ENCODE assay signal across 25 cellular contexts in the genomic region with DNA sequence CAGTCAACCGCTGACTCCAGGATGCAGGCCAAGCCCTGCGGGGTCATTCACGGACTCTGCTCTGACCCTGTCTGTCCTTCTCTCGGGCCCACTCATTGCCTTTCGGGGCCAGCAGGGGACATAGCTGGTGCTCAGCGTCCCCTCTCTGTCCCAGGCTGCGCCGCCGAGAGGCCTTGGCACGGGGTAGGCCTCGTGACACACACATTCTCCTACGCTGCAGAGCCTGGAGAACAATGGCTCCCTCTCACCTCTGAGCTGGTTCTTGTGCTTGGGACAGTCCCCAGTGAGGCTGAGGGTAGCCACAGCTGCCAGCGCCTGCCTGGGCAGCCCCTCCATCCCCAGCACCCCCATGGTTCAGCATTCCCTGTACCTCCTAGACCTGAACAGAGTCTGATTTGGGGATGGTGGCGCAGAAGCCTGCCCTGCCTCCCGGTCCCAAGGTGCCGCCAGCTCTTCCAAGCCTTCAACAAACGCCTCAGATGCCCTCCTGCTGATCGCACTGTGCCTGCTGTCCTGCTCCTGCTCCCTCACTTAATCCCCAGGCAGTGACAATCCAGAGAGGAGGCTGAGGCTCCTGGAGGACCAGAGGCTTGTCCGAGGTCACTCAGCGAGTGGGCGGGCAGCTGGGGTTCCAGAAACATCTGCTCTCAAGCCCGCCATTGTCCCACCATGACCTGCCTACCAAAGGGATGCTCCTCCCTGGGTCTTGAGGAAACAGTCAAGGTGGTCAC. TPM values are rescaled to one million over a fixed set of nuclear protein-coding genes. Genes with fewer than 3 reads are reported as not detected.
DNase-seq lines count a peak whose midpoint lies in the region; ATAC-seq, FAIRE-seq and TF ChIP-seq lines count a peak whose summit lies in the region.
"Had no signal": no experiment of that assay in that cellular context is flagged by ENCODE, and none has a peak within 500 bp of the region (broad histone marks: within the 10 kb centered on the region; RNA-seq: fewer than 3 reads in every experiment).

No MANE protein-coding gene starts in this region.

- H3K4me2 ChIP-seq in H1 (ENCODE audit: insufficient read depth in 1 of 2, low read depth in 2 of 2, low read length in 2 of 2) (no peak overlapping the region), neuronal stem cell (ENCODE audit: insufficient read depth, low read length, poor library complexity, severe bottlenecking) (no peak overlapping the region), hepatocyte (no peak overlapping the region)

- H3K36me3 ChIP-seq in H1 (ENCODE audit: control insufficient read depth in 2 of 4, insufficient read depth in 4 of 4, low read length in 3 of 4) (no peaks in the 10 kb centered on the region), neuronal stem cell (replicated peaks in 1 of 2; ENCODE audit: control insufficient read depth in 2 of 2, insufficient read depth in 2 of 2, low read length in 2 of 2) (no peaks in the 10 kb centered on the region), hepatocyte (replicated peaks; ENCODE audit: insufficient read depth, low read depth) (no peaks in the 10 kb centered on the region)
- H3K36me3 ChIP-seq: ovary, suprapubic skin had no signal

- DNase-seq in Ammon's horn (ENCODE audit: low spot score) (peak; percentile 92), RPMI7951 (ENCODE audit: low read depth) (peak; percentile 36), H1 (ENCODE audit: low read depth in 1 of 2, low spot score in 2 of 2) (no peak), neuronal stem cell (ENCODE audit: low spot score) (no peak), type B pancreatic cell (ENCODE audit: extremely low spot score, unreplicated experiment) (no peak), NCI-H82 treated with DMSO at 0.1 percent for 48 hours (lab: John Stamatoyannopoulos, UW; ENCODE audit: unreplicated experiment) (no peak), hepatocyte (ENCODE audit: low spot score) (no peak)
- DNase-seq: activated CD8-positive, alpha-beta T cell treated with anti-CD3 and anti-CD28 coated beads for 36 hours; activated naive CD4-positive, alpha-beta T cell treated with Interleukin-2 at 50 U/mL for 16 hours; activated T-cell treated with anti-CD3 and anti-CD28 coated beads, Interleukin-2, amount 50 U/mL, for 24 hours; cerebellar nuclear complex; mesendoderm; naive B cell; NCI-H748 treated with DMSO at 0.1 percent for 48 hours; ovary; T1000 had no signal

- no peak for TF ChIP-seq EP300 in H1 (IDR thresholded peaks at IDR 0.05; ENCODE audit: borderline replicate concordance in 1 of 2, low read depth in 2 of 2, low read length in 2 of 2)

- H3K27me3 Mint-ChIP-seq in type B pancreatic cell: peaks cover 58% of the 10 kb centered on the region

- no peak overlapping the region for H2BK20ac ChIP-seq in H1 (ENCODE audit: low read length)

- peak overlapping the region; percentile 2 for H4K8ac ChIP-seq in H1 (ENCODE audit: extremely low read depth, insufficient read depth, low read length)
- no peak overlapping the region for H4K8ac ChIP-seq in neuronal stem cell (ENCODE audit: low read depth, low read length)

- H3K4me1 ChIP-seq in H1 (replicated peaks in 1 of 4; ENCODE audit: control insufficient read depth in 3 of 4, insufficient read depth in 4 of 4, low read length in 3 of 4) (peaks cover 0 to 18% (median 12%) of the 10 kb centered on the region in 4 experiments; a peak in 6 of 7 replicates), neuronal stem cell (ENCODE audit: control insufficient read depth in 2 of 2, insufficient read depth in 1 of 2, low read depth in 1 of 2, low read length in 2 of 2) (peaks cover 0 to 4% of the 10 kb centered on the region in 2 donors), hepatocyte (ENCODE audit: insufficient read depth) (peaks cover 4% of the 10 kb centered on the region)

- peak overlapping the region; percentile 68; the same call in 1 of the 2 replicates for H2BK12ac ChIP-seq in H1 (ENCODE audit: low read depth, low read length)
- H2BK12ac ChIP-seq in neuronal stem cell (ENCODE audit: low read length): no peak overlapping the region

- H4K20me1 ChIP-seq in H1 (replicated peaks in 1 of 2; ENCODE audit: control insufficient read depth in 1 of 2, insufficient read depth in 2 of 2, low read length in 2 of 2) (peaks cover 0 to 2% of the 10 kb centered on the region in 2 experiments), hepatocyte (ENCODE audit: insufficient read depth, poor library complexity, severe bottlenecking) (peaks cover 5% of the 10 kb centered on the region)

- no peak overlapping the region for H3K56ac ChIP-seq in H1 (replicated peaks; ENCODE audit: insufficient read length, low read depth, low read length)

- H3K79me2 ChIP-seq in H1 (ENCODE audit: control insufficient read depth in 1 of 2, insufficient read depth in 2 of 2, low read length in 2 of 2) (peaks cover 0 to 6% of the 10 kb centered on the region in 2 experiments; a peak in 1 of 4 replicates), hepatocyte (peaks cover 9% of the 10 kb centered on the region)

- POLR2A ChIA-PET in H1 (lab: Charles Lee; ENCODE audit: partially characterized antibody): no interaction called here

- H3K27me3 ChIP-seq in H1 (replicated peaks in 1 of 4; ENCODE audit: control insufficient read depth in 3 of 4, extremely low read depth in 1 of 4, insufficient read depth in 3 of 4, low read length in 3 of 4): peaks cover 0 to 31% (median 21%) of the 10 kb centered on the region in 4 experiments; a peak in 6 of 7 replicates
- H3K27me3 ChIP-seq in neuronal stem cell (ENCODE audit: control insufficient read depth in 3 of 3, insufficient read depth in 3 of 3, low read depth in 1 of 3, low read length in 3 of 3): peaks cover 8 to 70% (median 24%) of the 10 kb centered on the region in 3 experiments
- peaks cover 19% of the 10 kb centered on the region for H3K27me3 ChIP-seq in hepatocyte
- H3K27me3 ChIP-seq: ovary had no signal

- FAIRE-seq in H1 (lab: Jason Lieb, UNC): no peak
- FAIRE-seq: astrocyte had no signal

- H3K27ac ChIP-seq in H1 (ENCODE audit: low read depth, low read length) (no peak overlapping the region; the same call in 1 of the 2 replicates), neuronal stem cell (replicated peaks; ENCODE audit: low read length) (no peak overlapping the region), hepatocyte (no peak overlapping the region)
- H3K27ac ChIP-seq: ovary, suprapubic skin had no signal

- H3K9me3 ChIP-seq in H1 (ENCODE audit: insufficient read depth in 2 of 2, low read depth in 1 of 2, low read length in 1 of 2) (no peaks in the 10 kb centered on the region), neuronal stem cell (replicated peaks in 1 of 2; ENCODE audit: control insufficient read depth in 2 of 2, insufficient read depth in 1 of 2, low read depth in 1 of 2, low read length in 2 of 2) (no peaks in the 10 kb centered on the region), hepatocyte (ENCODE audit: low read depth) (no peaks in the 10 kb centered on the region)
- H3K9me3 ChIP-seq: ovary, suprapubic skin had no signal

- H3K36me3 Mint-ChIP-seq in type B pancreatic cell: no peaks in the 10 kb centered on the region

- no peak overlapping the region for H3K4me3 Mint-ChIP-seq in type B pancreatic cell
- H3K4me3 Mint-ChIP-seq: activated CD8-positive, alpha-beta T cell treated with anti-CD3 and anti-CD28 coated beads for 36 hours; activated T-cell treated with anti-CD3 and anti-CD28 coated beads, Interleukin-2, amount 50 U/mL, for 24 hours had no signal

- H3K9ac ChIP-seq in H1 (replicated peaks in 1 of 4; ENCODE audit: extremely low read depth in 1 of 4, low read depth in 3 of 4, low read length in 3 of 4) (no peak overlapping the region), neuronal stem cell (ENCODE audit: low read depth, low read length, poor library complexity) (peak overlapping the region; percentile 55)

- H3K23me2 ChIP-seq in H1 (ENCODE audit: low read depth, low read length): peaks cover 6% of the 10 kb centered on the region; the same call in 1 of the 2 replicates

- H2BK120ac ChIP-seq in H1 (replicated peaks; ENCODE audit: low read depth, low read length) (no peak overlapping the region), neuronal stem cell (ENCODE audit: low read depth, low read length) (no peak overlapping the region)

- no peaks in the 10 kb centered on the region for H3K9me2 ChIP-seq in hepatocyte (replicated peaks; ENCODE audit: insufficient read depth)

- peak overlapping the region; percentile 19 for H4K91ac ChIP-seq in H1 (replicated peaks; ENCODE audit: insufficient read length, low read length)
- H4K91ac ChIP-seq in neuronal stem cell (ENCODE audit: low read depth, low read length, poor library complexity): no peak overlapping the region

- TF ChIP-seq RAD21 in H1 (IDR thresholded peaks at IDR 0.05 in 1 of 2, conservative IDR thresholded peaks at IDR 0.05 in 1 of 2; ENCODE audit: low read depth in 2 of 2, low read length in 2 of 2): no peak

- H3K79me1 ChIP-seq in H1 (ENCODE audit: low read depth, low read length) (0 out of 2 replicates have a peak, but pooled peaks cover 4% of the 10 kb centered on the region), neuronal stem cell (ENCODE audit: low read depth, low read length) (no peaks in the 10 kb centered on the region)

- H2AK5ac ChIP-seq in H1 (ENCODE audit: low read depth, low read length): no peak overlapping the region
- H2AK5ac ChIP-seq in neuronal stem cell (ENCODE audit: low read depth, low read length): peak overlapping the region; percentile 79

- no peak overlapping the region for H3K23ac ChIP-seq in H1 (ENCODE audit: insufficient read length)
- H3K23ac ChIP-seq in neuronal stem cell (ENCODE audit: low read depth, low read length, poor library complexity): no peak overlapping the region

- 81% methylated on average over 22 of the region's 22 CpGs; no CpG with 5 or more reads in 1 of the 2 experiments for WGBS in H1 (ENCODE audit: extremely low coverage in 1 of 2, insufficient coverage in 1 of 2, insufficient read length in 1 of 2, insufficient replicate concordance in 2 of 2, low coverage in 1 of 2, low lambda C conversion rate in 2 of 2, missing lambda C conversion rate in 1 of 2), 2 experiments
- WGBS in neuronal stem cell (ENCODE audit: extremely low coverage in 2 of 2, insufficient read length in 2 of 2, insufficient replicate concordance in 1 of 2), 2 donors: no CpG with 5 or more reads among the region's 22 CpGs
- WGBS in hepatocyte (ENCODE audit: low lambda C conversion rate, missing lambda C conversion rate): 90% methylated on average over 21 of the region's 22 CpGs

- H3K14ac ChIP-seq in H1 (ENCODE audit: insufficient read length): no peak overlapping the region
- H3K14ac ChIP-seq in neuronal stem cell (ENCODE audit: low read length): no peak overlapping the region

- no peaks in the 10 kb centered on the region for H3K9me3 Mint-ChIP-seq in type B pancreatic cell
- H3K9me3 Mint-ChIP-seq: activated CD8-positive, alpha-beta T cell treated with anti-CD3 and anti-CD28 coated beads for 36 hours; activated T-cell treated with anti-CD3 and anti-CD28 coated beads, Interleukin-2, amount 50 U/mL, for 24 hours had no signal

- no peak overlapping the region for H3K18ac ChIP-seq in H1 (ENCODE audit: extremely low read depth, low read length)
- peak overlapping the region; percentile 82 for H3K18ac ChIP-seq in neuronal stem cell (ENCODE audit: low read length)

- H2BK15ac ChIP-seq in H1 (ENCODE audit: low read length) (0 out of 2 replicates have a peak overlapping the region, but pooled peaks have one; percentile 61), neuronal stem cell (ENCODE audit: low read length) (peak overlapping the region; percentile 23)

- no peak overlapping the region for H4K5ac ChIP-seq in H1 (ENCODE audit: insufficient read length, low read depth, low read length)

- no peak for TF ChIP-seq POLR2A in H1 (IDR thresholded peaks at IDR 0.05; ENCODE audit: control extremely low read depth in 1 of 2, low read depth in 2 of 2, low read length in 2 of 2)

- H3K4me3 ChIP-seq in H1 (ENCODE audit: extremely low read depth in 1 of 4, insufficient read depth in 2 of 4, low read depth in 3 of 4, low read length in 4 of 4): no peak overlapping the region
- H3K4me3 ChIP-seq in neuronal stem cell (ENCODE audit: low read length in 2 of 2): no peak overlapping the region
- H3K4me3 ChIP-seq in hepatocyte: no peak overlapping the region
- H3K4me3 ChIP-seq: ovary, suprapubic skin had no signal

- H2BK5ac ChIP-seq in H1 (ENCODE audit: low read depth, low read length) (no peak overlapping the region), neuronal stem cell (ENCODE audit: low read length) (no peak overlapping the region)

- CTCF ChIA-PET in H1 (lab: Charles Lee; ENCODE audit: partially characterized antibody): interaction anchor here (0.7 to 3.2 kb wide), 9 partner anchors 12 to 155 kb away, joined by 3 to 19 read pairs (median 3); no protein-coding TSS in a partner anchor

- H3K4ac ChIP-seq in H1 (replicated peaks; ENCODE audit: insufficient read length, low read depth, low read length) (no peak overlapping the region), neuronal stem cell (ENCODE audit: low read length) (no peak overlapping the region)

- ATAC-seq in HG03280 (IDR thresholded peaks at IDR 0.05; ENCODE audit: unreplicated experiment): no peak
- ATAC-seq: activated CD8-positive, alpha-beta T cell treated with anti-CD3 and anti-CD28 coated beads for 36 hours had no signal

- no peaks in the 10 kb centered on the region for H3K4me1 Mint-ChIP-seq in type B pancreatic cell (ENCODE audit: unreplicated experiment)

- H2AFZ ChIP-seq in H1 (ENCODE audit: low read length) (no peak overlapping the region), neuronal stem cell (ENCODE audit: low read length) (peak overlapping the region; percentile 45), hepatocyte (no peak overlapping the region)

- no peak overlapping the region for H3K27ac Mint-ChIP-seq in type B pancreatic cell
- H3K27ac Mint-ChIP-seq: activated CD8-positive, alpha-beta T cell treated with anti-CD3 and anti-CD28 coated beads for 36 hours; activated T-cell treated with anti-CD3 and anti-CD28 coated beads, Interleukin-2, amount 50 U/mL, for 24 hours; naive B cell had no signal

- TF ChIP-seq CTCF in H1 (IDR thresholded peaks at IDR 0.05; ENCODE audit: control extremely low read depth in 1 of 3, insufficient read depth in 1 of 3, low read depth in 1 of 3, low read length in 3 of 3) (no peak), type B pancreatic cell (conservative IDR thresholded peaks at IDR 0.05) (no peak), hepatocyte (IDR thresholded peaks at IDR 0.05; ENCODE audit: poor library complexity) (no peak)

RNA-seq across cellular contexts. Expression of gene DUSP8, which starts 30.4 kb away (rescaled TPM):
- 0.10 and 0.24 TPM in 2 replicates for total RNA-seq in RPMI7951 (2014; rRNA removed; shearing (Covaris generic))
- 2.1 and 2.8 TPM in 2 replicates for total RNA-seq in H1 (2021; fragmentation: NEBNext Ultra II Directional; extraction: Animal tissue kit (Norgen Biotek cat#: 25700))
- polyA plus RNA-seq in H1 (2011; rRNA removed) (3.6 and 4.1 TPM in 2 replicates), hepatocyte (13.0 and 17.7 TPM in 2 replicates)
- 2.4 TPM for polyA plus RNA-seq in H1 (2011; cell fraction: cytosol; rRNA removed)
- polyA plus RNA-seq in H1 (2011; cell fraction: nucleus; rRNA removed): 4.9 TPM
- 2.1 to 5.2 TPM (median 4.3 TPM) in 4 replicates for polyA plus RNA-seq in H1 (2012, experiment 1 of 2)
- polyA plus RNA-seq in H1 (2012, experiment 2 of 2): 1.3 TPM
- 1.7 TPM for polyA plus RNA-seq in H1 (2013, experiment 1 of 2)
- 2.1 TPM for polyA plus RNA-seq in H1 (2013, experiment 2 of 2)
- 0.90 and 5.2 TPM in 2 replicates for polyA minus RNA-seq in H1 (2011; rRNA and poly(A)+ RNA removed)
- polyA minus RNA-seq in H1 (2011; cell fraction: cytosol; rRNA and poly(A)+ RNA removed): 2.0 TPM
- polyA minus RNA-seq in H1 (2011; cell fraction: nucleus; rRNA and poly(A)+ RNA removed): 1.7 TPM
- polyA plus RNA-seq in neuronal stem cell (2013, experiment 1 of 2): 5.8 TPM
- polyA plus RNA-seq in neuronal stem cell (2013, experiment 2 of 2): 6.1 TPM
- total RNA-seq in type B pancreatic cell (ENCODE audit: low replicate concordance) (8.4 and 16.1 TPM in 2 replicates), hepatocyte (7.9 and 8.0 TPM in 2 replicates)
- total RNA-seq: LHCN-M2 had no signal

RNA-seq across cellular contexts. Expression of gene KRTAP5-1, which starts 43.4 kb away (rescaled TPM):
- total RNA-seq in RPMI7951 (2014; rRNA removed; shearing (Covaris generic)): not detected in 2 replicates
- total RNA-seq in H1 (2021; fragmentation: NEBNext Ultra II Directional; extraction: Animal tissue kit (Norgen Biotek cat#: 25700)): not detected in 2 replicates
- not detected in 2 replicates for polyA plus RNA-seq in H1 (2011; rRNA removed)
- polyA plus RNA-seq in H1 (2011; cell fraction: cytosol; rRNA removed): not detected
- polyA plus RNA-seq in H1 (2011; cell fraction: nucleus; rRNA removed): not detected
- polyA plus RNA-seq in H1 (2012, experiment 1 of 2): 0.27 TPM in 1 of 4 replicates, not detected in the others
- polyA plus RNA-seq in H1 (2012, experiment 2 of 2): not detected
- not detected for polyA plus RNA-seq in H1 (2013, experiment 1 of 2)
- not detected for polyA plus RNA-seq in H1 (2013, experiment 2 of 2)
- not detected in 2 replicates for polyA minus RNA-seq in H1 (2011; rRNA and poly(A)+ RNA removed)
- polyA minus RNA-seq in H1 (2011; cell fraction: cytosol; rRNA and poly(A)+ RNA removed): not detected
- polyA minus RNA-seq in H1 (2011; cell fraction: nucleus; rRNA and poly(A)+ RNA removed): not detected
- polyA plus RNA-seq in neuronal stem cell (2013, experiment 1 of 2): not detected
- polyA plus RNA-seq in neuronal stem cell (2013, experiment 2 of 2): not detected
- total RNA-seq in type B pancreatic cell (ENCODE audit: low replicate concordance): not detected in 2 replicates
- total RNA-seq in hepatocyte: not detected in 2 replicates
- polyA plus RNA-seq in hepatocyte: 0.28 TPM in 1 of 2 replicates, not detected in the other
- total RNA-seq: activated CD8-positive, alpha-beta T cell treated with anti-CD3 and anti-CD28 coated beads for 36 hours; astrocyte; epithelial cell of proximal tubule; fibroblast of villous mesenchyme; G401; HT1080; kidney epithelial cell; LHCN-M2; ovary had no signal
- polyA plus RNA-seq: ovary had no signal

RNA-seq across cellular contexts. Expression of gene MOB2, which starts 55.1 kb away (rescaled TPM):
- total RNA-seq in RPMI7951 (2014; rRNA removed; shearing (Covaris generic)): 15.1 and 24.3 TPM in 2 replicates
- total RNA-seq in H1 (2021; fragmentation: NEBNext Ultra II Directional; extraction: Animal tissue kit (Norgen Biotek cat#: 25700)): 18.3 and 18.6 TPM in 2 replicates
- 28.2 and 28.5 TPM in 2 replicates for polyA plus RNA-seq in H1 (2011; rRNA removed)
- 37.2 TPM for polyA plus RNA-seq in H1 (2011; cell fraction: cytosol; rRNA removed)
- polyA plus RNA-seq in H1 (2011; cell fraction: nucleus; rRNA removed): 34.8 TPM
- 15.1 to 24.8 TPM (median 22.8 TPM) in 4 replicates for polyA plus RNA-seq in H1 (2012, experiment 1 of 2)
- 22.6 TPM for polyA plus RNA-seq in H1 (2012, experiment 2 of 2)
- polyA plus RNA-seq in H1 (2013, experiment 1 of 2): 9.6 TPM
- 9.7 TPM for polyA plus RNA-seq in H1 (2013, experiment 2 of 2)
- polyA minus RNA-seq in H1 (2011; rRNA and poly(A)+ RNA removed): 33.6 and 38.3 TPM in 2 replicates
- 17.2 TPM for polyA minus RNA-seq in H1 (2011; cell fraction: cytosol; rRNA and poly(A)+ RNA removed)
- polyA minus RNA-seq in H1 (2011; cell fraction: nucleus; rRNA and poly(A)+ RNA removed): 14.7 TPM
- 11.1 TPM for polyA plus RNA-seq in neuronal stem cell (2013, experiment 1 of 2)
- polyA plus RNA-seq in neuronal stem cell (2013, experiment 2 of 2): 11.5 TPM
- total RNA-seq in type B pancreatic cell (ENCODE audit: low replicate concordance): 39.6 and 46.8 TPM in 2 replicates
- 12.5 and 18.5 TPM in 2 replicates for total RNA-seq in hepatocyte
- 37.5 and 48.2 TPM in 2 replicates for polyA plus RNA-seq in hepatocyte

RNA-seq across cellular contexts. Expression of gene KRTAP5-2, which starts 56.5 kb away (rescaled TPM):
- not detected in 2 replicates for total RNA-seq in RPMI7951 (2014; rRNA removed; shearing (Covaris generic))
- total RNA-seq in H1 (2021; fragmentation: NEBNext Ultra II Directional; extraction: Animal tissue kit (Norgen Biotek cat#: 25700)): not detected in 2 replicates
- polyA plus RNA-seq in H1 (2011; rRNA removed): not detected in 2 replicates
- not detected for polyA plus RNA-seq in H1 (2011; cell fraction: cytosol; rRNA removed)
- polyA plus RNA-seq in H1 (2011; cell fraction: nucleus; rRNA removed): not detected
- polyA plus RNA-seq in H1 (2012, experiment 1 of 2): 0.25 TPM in 1 of 4 replicates, not detected in the others
- polyA plus RNA-seq in H1 (2012, experiment 2 of 2): not detected
- not detected for polyA plus RNA-seq in H1 (2013, experiment 1 of 2)
- not detected for polyA plus RNA-seq in H1 (2013, experiment 2 of 2)
- polyA minus RNA-seq in H1 (2011; rRNA and poly(A)+ RNA removed): not detected in 2 replicates
- not detected for polyA minus RNA-seq in H1 (2011; cell fraction: cytosol; rRNA and poly(A)+ RNA removed)
- polyA minus RNA-seq in H1 (2011; cell fraction: nucleus; rRNA and poly(A)+ RNA removed): not detected
- polyA plus RNA-seq in neuronal stem cell (2013, experiment 1 of 2): not detected
- not detected for polyA plus RNA-seq in neuronal stem cell (2013, experiment 2 of 2)
- total RNA-seq in type B pancreatic cell (ENCODE audit: low replicate concordance): not detected in 2 replicates
- not detected in 2 replicates for total RNA-seq in hepatocyte
- not detected in 2 replicates for polyA plus RNA-seq in hepatocyte
- total RNA-seq: activated CD8-positive, alpha-beta T cell treated with anti-CD3 and anti-CD28 coated beads for 36 hours; astrocyte; epithelial cell of proximal tubule; fibroblast of villous mesenchyme; G401; HT1080; kidney epithelial cell; LHCN-M2; ovary had no signal
- polyA plus RNA-seq: ovary had no signal

Comparison
In these comparisons a context has a peak if more than half of its experiments do, and no peak if none do; other contexts are left out.
1. DNase-seq: peak in Ammon's horn (single experiment) and RPMI7951 (single experiment); none in H1 (0 of 2), neuronal stem cell (single experiment), type B pancreatic cell (single experiment), NCI-H82 treated with DMSO at 0.1 percent for 48 hours (single experiment) and hepatocyte (single experiment).